1 cellular context compared by ENCODE assay signal in the genomic region with DNA sequence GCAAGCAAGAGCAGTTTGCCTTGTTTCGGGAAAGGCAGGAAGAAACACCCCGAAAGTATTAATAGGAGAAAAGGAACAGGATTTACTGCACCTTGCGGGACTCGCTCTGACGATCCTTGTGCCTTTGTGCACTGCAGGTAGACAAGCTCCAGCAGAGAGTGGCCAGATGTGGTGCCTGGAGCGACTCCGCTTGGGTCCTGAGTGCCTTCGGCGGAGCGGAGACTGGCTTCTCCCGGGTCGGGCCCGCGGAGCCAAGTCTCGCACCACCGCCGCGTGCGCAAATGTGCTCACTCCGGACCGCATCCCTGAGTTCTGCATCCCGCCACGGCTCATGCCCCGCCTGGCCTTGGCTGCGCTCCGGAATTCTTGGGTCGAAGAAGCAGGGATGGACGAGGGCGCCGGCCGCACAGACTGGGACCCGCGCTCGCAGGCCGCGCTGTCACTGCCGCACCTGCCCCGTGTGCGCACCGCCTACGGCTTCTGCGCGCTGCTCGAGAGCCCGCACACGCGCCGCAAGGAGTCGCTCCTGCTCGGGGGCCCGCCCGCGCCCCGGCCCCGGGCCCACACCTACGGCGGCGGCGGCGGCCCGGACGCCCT.
TF ChIP-seq lines count a peak whose summit lies in the region.

No MANE protein-coding gene starts in this region.

TF ChIP-seq in HepG2, 621 proteins besides CTCF, POLR2A, EP300 and RAD21 (continued from another document and continues in another):
- TF ChIP-seq, protein P1, sequence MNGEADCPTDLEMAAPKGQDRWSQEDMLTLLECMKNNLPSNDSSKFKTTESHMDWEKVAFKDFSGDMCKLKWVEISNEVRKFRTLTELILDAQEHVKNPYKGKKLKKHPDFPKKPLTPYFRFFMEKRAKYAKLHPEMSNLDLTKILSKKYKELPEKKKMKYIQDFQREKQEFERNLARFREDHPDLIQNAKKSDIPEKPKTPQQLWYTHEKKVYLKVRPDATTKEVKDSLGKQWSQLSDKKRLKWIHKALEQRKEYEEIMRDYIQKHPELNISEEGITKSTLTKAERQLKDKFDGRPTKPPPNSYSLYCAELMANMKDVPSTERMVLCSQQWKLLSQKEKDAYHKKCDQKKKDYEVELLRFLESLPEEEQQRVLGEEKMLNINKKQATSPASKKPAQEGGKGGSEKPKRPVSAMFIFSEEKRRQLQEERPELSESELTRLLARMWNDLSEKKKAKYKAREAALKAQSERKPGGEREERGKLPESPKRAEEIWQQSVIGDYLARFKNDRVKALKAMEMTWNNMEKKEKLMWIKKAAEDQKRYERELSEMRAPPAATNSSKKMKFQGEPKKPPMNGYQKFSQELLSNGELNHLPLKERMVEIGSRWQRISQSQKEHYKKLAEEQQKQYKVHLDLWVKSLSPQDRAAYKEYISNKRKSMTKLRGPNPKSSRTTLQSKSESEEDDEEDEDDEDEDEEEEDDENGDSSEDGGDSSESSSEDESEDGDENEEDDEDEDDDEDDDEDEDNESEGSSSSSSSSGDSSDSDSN (CRISPR knock-in tag; IDR thresholded peaks at IDR 0.05): no peak
- TF ChIP-seq ZFP82 (CRISPR knock-in tag; IDR thresholded peaks at IDR 0.05; ENCODE audit: borderline replicate concordance) (no peak), ZNF772 (CRISPR knock-in tag; IDR thresholded peaks at IDR 0.05) (no peak), HNF4A (CRISPR knock-in tag; IDR thresholded peaks at IDR 0.05) (no peak), ZFAT (CRISPR knock-in tag; conservative IDR thresholded peaks at IDR 0.05) (no peak), ZNF24 (IDR thresholded peaks at IDR 0.05) (no peak), ZNF3 (CRISPR knock-in tag; IDR thresholded peaks at IDR 0.05) (no peak), HES4 (CRISPR knock-in tag; IDR thresholded peaks at IDR 0.05; ENCODE audit: borderline replicate concordance) (no peak), REL (CRISPR knock-in tag; conservative IDR thresholded peaks at IDR 0.05) (no peak), PAX8 (CRISPR knock-in tag; IDR thresholded peaks at IDR 0.05; ENCODE audit: borderline replicate concordance) (0 out of 2 replicates have a peak, but pooled peaks have one; percentile 10), ATRX (CRISPR knock-in tag; IDR thresholded peaks at IDR 0.05; ENCODE audit: borderline replicate concordance) (no peak), MYC (CRISPR knock-in tag; IDR thresholded peaks at IDR 0.05; ENCODE audit: borderline replicate concordance) (peak; percentile 48; the same call in 1 of the 2 replicates), JUN (CRISPR knock-in tag; IDR thresholded peaks at IDR 0.05) (no peak), JUNB (CRISPR knock-in tag; IDR thresholded peaks at IDR 0.05; ENCODE audit: borderline replicate concordance) (no peak), ZNF234 (CRISPR knock-in tag; conservative IDR thresholded peaks at IDR 0.05) (no peak), NBN (conservative IDR thresholded peaks at IDR 0.05) (no peak), RBM22 (optimal IDR thresholded peaks at IDR 0.05; ENCODE audit: low read length) (no peak), NR2C2 (CRISPR knock-in tag; IDR thresholded peaks at IDR 0.05; ENCODE audit: borderline replicate concordance) (no peak), ZNF768 (CRISPR knock-in tag; IDR thresholded peaks at IDR 0.05) (peak; percentile 78; the same call in 1 of the 2 replicates), ZFP90 (CRISPR knock-in tag; IDR thresholded peaks at IDR 0.05; ENCODE audit: borderline replicate concordance) (0 out of 2 replicates have a peak, but pooled peaks have one; percentile 23), HHEX (CRISPR knock-in tag; IDR thresholded peaks at IDR 0.05) (no peak), ZNF552 (CRISPR knock-in tag; IDR thresholded peaks at IDR 0.05; ENCODE audit: borderline replicate concordance) (no peak)
- TF ChIP-seq, protein P2, sequence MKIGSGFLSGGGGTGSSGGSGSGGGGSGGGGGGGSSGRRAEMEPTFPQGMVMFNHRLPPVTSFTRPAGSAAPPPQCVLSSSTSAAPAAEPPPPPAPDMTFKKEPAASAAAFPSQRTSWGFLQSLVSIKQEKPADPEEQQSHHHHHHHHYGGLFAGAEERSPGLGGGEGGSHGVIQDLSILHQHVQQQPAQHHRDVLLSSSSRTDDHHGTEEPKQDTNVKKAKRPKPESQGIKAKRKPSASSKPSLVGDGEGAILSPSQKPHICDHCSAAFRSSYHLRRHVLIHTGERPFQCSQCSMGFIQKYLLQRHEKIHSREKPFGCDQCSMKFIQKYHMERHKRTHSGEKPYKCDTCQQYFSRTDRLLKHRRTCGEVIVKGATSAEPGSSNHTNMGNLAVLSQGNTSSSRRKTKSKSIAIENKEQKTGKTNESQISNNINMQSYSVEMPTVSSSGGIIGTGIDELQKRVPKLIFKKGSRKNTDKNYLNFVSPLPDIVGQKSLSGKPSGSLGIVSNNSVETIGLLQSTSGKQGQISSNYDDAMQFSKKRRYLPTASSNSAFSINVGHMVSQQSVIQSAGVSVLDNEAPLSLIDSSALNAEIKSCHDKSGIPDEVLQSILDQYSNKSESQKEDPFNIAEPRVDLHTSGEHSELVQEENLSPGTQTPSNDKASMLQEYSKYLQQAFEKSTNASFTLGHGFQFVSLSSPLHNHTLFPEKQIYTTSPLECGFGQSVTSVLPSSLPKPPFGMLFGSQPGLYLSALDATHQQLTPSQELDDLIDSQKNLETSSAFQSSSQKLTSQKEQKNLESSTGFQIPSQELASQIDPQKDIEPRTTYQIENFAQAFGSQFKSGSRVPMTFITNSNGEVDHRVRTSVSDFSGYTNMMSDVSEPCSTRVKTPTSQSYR (CRISPR knock-in tag; IDR thresholded peaks at IDR 0.05; ENCODE audit: borderline replicate concordance): no peak
- TF ChIP-seq, protein P3, sequence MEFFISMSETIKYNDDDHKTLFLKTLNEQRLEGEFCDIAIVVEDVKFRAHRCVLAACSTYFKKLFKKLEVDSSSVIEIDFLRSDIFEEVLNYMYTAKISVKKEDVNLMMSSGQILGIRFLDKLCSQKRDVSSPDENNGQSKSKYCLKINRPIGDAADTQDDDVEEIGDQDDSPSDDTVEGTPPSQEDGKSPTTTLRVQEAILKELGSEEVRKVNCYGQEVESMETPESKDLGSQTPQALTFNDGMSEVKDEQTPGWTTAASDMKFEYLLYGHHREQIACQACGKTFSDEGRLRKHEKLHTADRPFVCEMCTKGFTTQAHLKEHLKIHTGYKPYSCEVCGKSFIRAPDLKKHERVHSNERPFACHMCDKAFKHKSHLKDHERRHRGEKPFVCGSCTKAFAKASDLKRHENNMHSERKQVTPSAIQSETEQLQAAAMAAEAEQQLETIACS (CRISPR knock-in tag; IDR thresholded peaks at IDR 0.05): peak; percentile 46
- TF ChIP-seq, protein P4, sequence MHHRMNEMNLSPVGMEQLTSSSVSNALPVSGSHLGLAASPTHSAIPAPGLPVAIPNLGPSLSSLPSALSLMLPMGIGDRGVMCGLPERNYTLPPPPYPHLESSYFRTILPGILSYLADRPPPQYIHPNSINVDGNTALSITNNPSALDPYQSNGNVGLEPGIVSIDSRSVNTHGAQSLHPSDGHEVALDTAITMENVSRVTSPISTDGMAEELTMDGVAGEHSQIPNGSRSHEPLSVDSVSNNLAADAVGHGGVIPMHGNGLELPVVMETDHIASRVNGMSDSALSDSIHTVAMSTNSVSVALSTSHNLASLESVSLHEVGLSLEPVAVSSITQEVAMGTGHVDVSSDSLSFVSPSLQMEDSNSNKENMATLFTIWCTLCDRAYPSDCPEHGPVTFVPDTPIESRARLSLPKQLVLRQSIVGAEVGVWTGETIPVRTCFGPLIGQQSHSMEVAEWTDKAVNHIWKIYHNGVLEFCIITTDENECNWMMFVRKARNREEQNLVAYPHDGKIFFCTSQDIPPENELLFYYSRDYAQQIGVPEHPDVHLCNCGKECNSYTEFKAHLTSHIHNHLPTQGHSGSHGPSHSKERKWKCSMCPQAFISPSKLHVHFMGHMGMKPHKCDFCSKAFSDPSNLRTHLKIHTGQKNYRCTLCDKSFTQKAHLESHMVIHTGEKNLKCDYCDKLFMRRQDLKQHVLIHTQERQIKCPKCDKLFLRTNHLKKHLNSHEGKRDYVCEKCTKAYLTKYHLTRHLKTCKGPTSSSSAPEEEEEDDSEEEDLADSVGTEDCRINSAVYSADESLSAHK (CRISPR knock-in tag; IDR thresholded peaks at IDR 0.05; ENCODE audit: borderline replicate concordance): no peak
- TF ChIP-seq, protein P5, sequence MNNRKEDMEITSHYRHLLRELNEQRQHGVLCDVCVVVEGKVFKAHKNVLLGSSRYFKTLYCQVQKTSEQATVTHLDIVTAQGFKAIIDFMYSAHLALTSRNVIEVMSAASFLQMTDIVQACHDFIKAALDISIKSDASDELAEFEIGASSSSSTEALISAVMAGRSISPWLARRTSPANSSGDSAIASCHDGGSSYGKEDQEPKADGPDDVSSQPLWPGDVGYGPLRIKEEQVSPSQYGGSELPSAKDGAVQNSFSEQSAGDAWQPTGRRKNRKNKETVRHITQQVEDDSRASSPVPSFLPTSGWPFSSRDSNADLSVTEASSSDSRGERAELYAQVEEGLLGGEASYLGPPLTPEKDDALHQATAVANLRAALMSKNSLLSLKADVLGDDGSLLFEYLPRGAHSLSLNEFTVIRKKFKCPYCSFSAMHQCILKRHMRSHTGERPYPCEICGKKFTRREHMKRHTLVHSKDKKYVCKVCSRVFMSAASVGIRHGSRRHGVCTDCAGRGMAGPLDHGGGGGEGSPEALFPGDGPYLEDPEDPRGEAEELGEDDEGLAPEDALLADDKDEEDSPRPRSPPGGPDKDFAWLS (CRISPR knock-in tag; IDR thresholded peaks at IDR 0.05; ENCODE audit: borderline replicate concordance): no peak
- TF ChIP-seq, protein P6, sequence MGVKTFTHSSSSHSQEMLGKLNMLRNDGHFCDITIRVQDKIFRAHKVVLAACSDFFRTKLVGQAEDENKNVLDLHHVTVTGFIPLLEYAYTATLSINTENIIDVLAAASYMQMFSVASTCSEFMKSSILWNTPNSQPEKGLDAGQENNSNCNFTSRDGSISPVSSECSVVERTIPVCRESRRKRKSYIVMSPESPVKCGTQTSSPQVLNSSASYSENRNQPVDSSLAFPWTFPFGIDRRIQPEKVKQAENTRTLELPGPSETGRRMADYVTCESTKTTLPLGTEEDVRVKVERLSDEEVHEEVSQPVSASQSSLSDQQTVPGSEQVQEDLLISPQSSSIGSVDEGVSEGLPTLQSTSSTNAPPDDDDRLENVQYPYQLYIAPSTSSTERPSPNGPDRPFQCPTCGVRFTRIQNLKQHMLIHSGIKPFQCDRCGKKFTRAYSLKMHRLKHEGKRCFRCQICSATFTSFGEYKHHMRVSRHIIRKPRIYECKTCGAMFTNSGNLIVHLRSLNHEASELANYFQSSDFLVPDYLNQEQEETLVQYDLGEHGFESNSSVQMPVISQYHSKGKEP (CRISPR knock-in tag; IDR thresholded peaks at IDR 0.05): no peak
- TF ChIP-seq, protein P7, sequence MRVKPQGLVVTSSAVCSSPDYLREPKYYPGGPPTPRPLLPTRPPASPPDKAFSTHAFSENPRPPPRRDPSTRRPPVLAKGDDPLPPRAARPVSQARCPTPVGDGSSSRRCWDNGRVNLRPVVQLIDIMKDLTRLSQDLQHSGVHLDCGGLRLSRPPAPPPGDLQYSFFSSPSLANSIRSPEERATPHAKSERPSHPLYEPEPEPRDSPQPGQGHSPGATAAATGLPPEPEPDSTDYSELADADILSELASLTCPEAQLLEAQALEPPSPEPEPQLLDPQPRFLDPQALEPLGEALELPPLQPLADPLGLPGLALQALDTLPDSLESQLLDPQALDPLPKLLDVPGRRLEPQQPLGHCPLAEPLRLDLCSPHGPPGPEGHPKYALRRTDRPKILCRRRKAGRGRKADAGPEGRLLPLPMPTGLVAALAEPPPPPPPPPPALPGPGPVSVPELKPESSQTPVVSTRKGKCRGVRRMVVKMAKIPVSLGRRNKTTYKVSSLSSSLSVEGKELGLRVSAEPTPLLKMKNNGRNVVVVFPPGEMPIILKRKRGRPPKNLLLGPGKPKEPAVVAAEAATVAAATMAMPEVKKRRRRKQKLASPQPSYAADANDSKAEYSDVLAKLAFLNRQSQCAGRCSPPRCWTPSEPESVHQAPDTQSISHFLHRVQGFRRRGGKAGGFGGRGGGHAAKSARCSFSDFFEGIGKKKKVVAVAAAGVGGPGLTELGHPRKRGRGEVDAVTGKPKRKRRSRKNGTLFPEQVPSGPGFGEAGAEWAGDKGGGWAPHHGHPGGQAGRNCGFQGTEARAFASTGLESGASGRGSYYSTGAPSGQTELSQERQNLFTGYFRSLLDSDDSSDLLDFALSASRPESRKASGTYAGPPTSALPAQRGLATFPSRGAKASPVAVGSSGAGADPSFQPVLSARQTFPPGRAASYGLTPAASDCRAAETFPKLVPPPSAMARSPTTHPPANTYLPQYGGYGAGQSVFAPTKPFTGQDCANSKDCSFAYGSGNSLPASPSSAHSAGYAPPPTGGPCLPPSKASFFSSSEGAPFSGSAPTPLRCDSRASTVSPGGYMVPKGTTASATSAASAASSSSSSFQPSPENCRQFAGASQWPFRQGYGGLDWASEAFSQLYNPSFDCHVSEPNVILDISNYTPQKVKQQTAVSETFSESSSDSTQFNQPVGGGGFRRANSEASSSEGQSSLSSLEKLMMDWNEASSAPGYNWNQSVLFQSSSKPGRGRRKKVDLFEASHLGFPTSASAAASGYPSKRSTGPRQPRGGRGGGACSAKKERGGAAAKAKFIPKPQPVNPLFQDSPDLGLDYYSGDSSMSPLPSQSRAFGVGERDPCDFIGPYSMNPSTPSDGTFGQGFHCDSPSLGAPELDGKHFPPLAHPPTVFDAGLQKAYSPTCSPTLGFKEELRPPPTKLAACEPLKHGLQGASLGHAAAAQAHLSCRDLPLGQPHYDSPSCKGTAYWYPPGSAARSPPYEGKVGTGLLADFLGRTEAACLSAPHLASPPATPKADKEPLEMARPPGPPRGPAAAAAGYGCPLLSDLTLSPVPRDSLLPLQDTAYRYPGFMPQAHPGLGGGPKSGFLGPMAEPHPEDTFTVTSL (CRISPR knock-in tag; IDR thresholded peaks at IDR 0.05; ENCODE audit: borderline replicate concordance): no peak
- TF ChIP-seq, protein P8, sequence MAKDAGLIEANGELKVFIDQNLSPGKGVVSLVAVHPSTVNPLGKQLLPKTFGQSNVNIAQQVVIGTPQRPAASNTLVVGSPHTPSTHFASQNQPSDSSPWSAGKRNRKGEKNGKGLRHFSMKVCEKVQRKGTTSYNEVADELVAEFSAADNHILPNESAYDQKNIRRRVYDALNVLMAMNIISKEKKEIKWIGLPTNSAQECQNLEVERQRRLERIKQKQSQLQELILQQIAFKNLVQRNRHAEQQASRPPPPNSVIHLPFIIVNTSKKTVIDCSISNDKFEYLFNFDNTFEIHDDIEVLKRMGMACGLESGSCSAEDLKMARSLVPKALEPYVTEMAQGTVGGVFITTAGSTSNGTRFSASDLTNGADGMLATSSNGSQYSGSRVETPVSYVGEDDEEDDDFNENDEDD (CRISPR knock-in tag; IDR thresholded peaks at IDR 0.05; ENCODE audit: borderline replicate concordance): peak; percentile 67; the same call in 1 of the 2 replicates
- TF ChIP-seq, protein P9, sequence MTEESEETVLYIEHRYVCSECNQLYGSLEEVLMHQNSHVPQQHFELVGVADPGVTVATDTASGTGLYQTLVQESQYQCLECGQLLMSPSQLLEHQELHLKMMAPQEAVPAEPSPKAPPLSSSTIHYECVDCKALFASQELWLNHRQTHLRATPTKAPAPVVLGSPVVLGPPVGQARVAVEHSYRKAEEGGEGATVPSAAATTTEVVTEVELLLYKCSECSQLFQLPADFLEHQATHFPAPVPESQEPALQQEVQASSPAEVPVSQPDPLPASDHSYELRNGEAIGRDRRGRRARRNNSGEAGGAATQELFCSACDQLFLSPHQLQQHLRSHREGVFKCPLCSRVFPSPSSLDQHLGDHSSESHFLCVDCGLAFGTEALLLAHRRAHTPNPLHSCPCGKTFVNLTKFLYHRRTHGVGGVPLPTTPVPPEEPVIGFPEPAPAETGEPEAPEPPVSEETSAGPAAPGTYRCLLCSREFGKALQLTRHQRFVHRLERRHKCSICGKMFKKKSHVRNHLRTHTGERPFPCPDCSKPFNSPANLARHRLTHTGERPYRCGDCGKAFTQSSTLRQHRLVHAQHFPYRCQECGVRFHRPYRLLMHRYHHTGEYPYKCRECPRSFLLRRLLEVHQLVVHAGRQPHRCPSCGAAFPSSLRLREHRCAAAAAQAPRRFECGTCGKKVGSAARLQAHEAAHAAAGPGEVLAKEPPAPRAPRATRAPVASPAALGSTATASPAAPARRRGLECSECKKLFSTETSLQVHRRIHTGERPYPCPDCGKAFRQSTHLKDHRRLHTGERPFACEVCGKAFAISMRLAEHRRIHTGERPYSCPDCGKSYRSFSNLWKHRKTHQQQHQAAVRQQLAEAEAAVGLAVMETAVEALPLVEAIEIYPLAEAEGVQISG (CRISPR knock-in tag; IDR thresholded peaks at IDR 0.05): peak; percentile 18; the same call in 1 of the 2 replicates
